Comparison of ENCODE assay signal across 8 cellular contexts in the genomic region with DNA sequence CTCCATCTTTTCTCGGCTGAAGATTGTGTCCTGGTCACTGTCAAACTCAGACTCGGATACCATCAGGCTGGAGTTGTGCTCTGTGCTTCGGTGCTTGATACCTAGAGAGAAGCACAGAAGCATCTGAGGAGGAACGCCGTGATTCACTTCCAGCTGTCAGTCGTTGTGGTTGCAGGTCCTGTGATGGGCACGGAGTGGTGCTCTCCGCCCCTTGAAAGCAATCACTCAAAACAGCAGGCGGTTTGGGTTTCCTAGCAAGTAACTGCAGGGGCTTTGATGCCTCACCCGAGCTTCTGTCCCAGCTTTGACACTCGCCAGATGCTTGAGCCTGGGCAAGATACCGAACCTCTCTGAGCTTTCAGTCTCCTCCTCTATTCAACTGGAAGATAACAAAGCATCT. TPM values are rescaled to one million over a fixed set of nuclear protein-coding genes. Genes with fewer than 3 reads are reported as not detected.
DNase-seq lines count a peak whose midpoint lies in the region; ATAC-seq and TF ChIP-seq lines count a peak whose summit lies in the region.

No MANE protein-coding gene starts in this region.

- DNase-seq in ELR (ENCODE audit: low read depth) (peak; percentile 20), M059J (ENCODE audit: low read depth) (peak; percentile 22), mesendoderm (peak; percentile 63), NCI-H1930 (lab: John Stamatoyannopoulos, UW) (no peak), GDM1 (lab: John Stamatoyannopoulos, UW) (no peak), vagina (ENCODE audit: extremely low spot score in 2 of 2) (no peak)
- DNase-seq in activated CD8-positive, alpha-beta memory T cell treated with anti-CD3 and anti-CD28 coated beads for 1 hour (ENCODE audit: extremely low read depth in 1 of 2, low read depth in 1 of 2): peak; percentile 2 to 4

- no peak overlapping the region for H2BK120ac ChIP-seq in mesendoderm (ENCODE audit: low read depth, low read length)

- H3K9ac ChIP-seq in mesendoderm (ENCODE audit: low read length): no peak overlapping the region

- H3K56ac ChIP-seq in mesendoderm (ENCODE audit: low read length): no peak overlapping the region

- H3K79me1 ChIP-seq in mesendoderm (ENCODE audit: low read length): no peaks in the 10 kb centered on the region

- H3K4me1 ChIP-seq in mesendoderm (ENCODE audit: control insufficient read depth, low read depth, low read length) (no peaks in the 10 kb centered on the region), vagina (no peaks in the 10 kb centered on the region)

- no peak overlapping the region for H4K5ac ChIP-seq in mesendoderm (ENCODE audit: low read length)

- H3K18ac ChIP-seq in mesendoderm (ENCODE audit: low read length): no peak overlapping the region

- intact Hi-C loops in vagina (cut with DNase I): no loop called here

- H3K4me2 ChIP-seq in mesendoderm (ENCODE audit: low read length): no peak overlapping the region

- no peak overlapping the region for H2BK5ac ChIP-seq in mesendoderm (ENCODE audit: low read length)

- H3K36me3 ChIP-seq in mesendoderm (ENCODE audit: control insufficient read depth, insufficient read depth, low read length) (no peaks in the 10 kb centered on the region), vagina (no peaks in the 10 kb centered on the region)

- WGBS in mesendoderm (ENCODE audit: extremely low coverage, insufficient coverage, low lambda C conversion rate): no CpG with 5 or more reads among the region's 12 CpGs

- no peak overlapping the region for H4K8ac ChIP-seq in mesendoderm (ENCODE audit: low read depth, low read length)

- no peak overlapping the region for H2AK5ac ChIP-seq in mesendoderm (ENCODE audit: low read length)

- H3K23ac ChIP-seq in mesendoderm (ENCODE audit: low read length): no peak overlapping the region

- no peak overlapping the region for H3K4ac ChIP-seq in mesendoderm (ENCODE audit: low read depth, low read length)

- no peak overlapping the region for H2BK15ac ChIP-seq in mesendoderm (replicated peaks; ENCODE audit: low read depth)

- no peaks in the 10 kb centered on the region for H3K79me2 ChIP-seq in mesendoderm (ENCODE audit: control insufficient read depth, insufficient read depth, low read length)

- no peak for ATAC-seq in HG02571 (IDR thresholded peaks at IDR 0.05; ENCODE audit: unreplicated experiment)

- H3K4me3 ChIP-seq in mesendoderm (ENCODE audit: low read length) (no peak overlapping the region), vagina (no peak overlapping the region)

- H3K27me3 ChIP-seq in mesendoderm (ENCODE audit: insufficient read depth, low read length, poor library complexity) (no peaks in the 10 kb centered on the region), vagina (no peaks in the 10 kb centered on the region)

- no peaks in the 10 kb centered on the region for H3K9me3 ChIP-seq in vagina

- no peak for TF ChIP-seq POLR2A in vagina (IDR thresholded peaks at IDR 0.05)

- TF ChIP-seq CTCF in vagina (IDR thresholded peaks at IDR 0.05): no peak

- no peak overlapping the region for H3K27ac ChIP-seq in mesendoderm (ENCODE audit: low read depth, low read length)
- H3K27ac ChIP-seq in vagina: no peak overlapping the region

RNA-seq across cellular contexts. Expression of a gene that starts 52.5 kb away (rescaled TPM):
- 1.8 and 3.0 TPM in 2 replicates for total RNA-seq in M059J (2014; rRNA removed; shearing (Covaris generic))
- polyA plus RNA-seq in mesendoderm (2013, experiment 1 of 2): 2.6 TPM
- 1.6 TPM for polyA plus RNA-seq in mesendoderm (2013, experiment 2 of 2)
- total RNA-seq in vagina: 14.2 TPM

RNA-seq across cellular contexts. Expression of a gene that starts 57.9 kb away (rescaled TPM):
- total RNA-seq in M059J (2014; rRNA removed; shearing (Covaris generic)): 0.22 TPM in 1 of 2 replicates, not detected in the other
- 1.2 TPM for polyA plus RNA-seq in mesendoderm (2013, experiment 1 of 2)
- 1.3 TPM for polyA plus RNA-seq in mesendoderm (2013, experiment 2 of 2)
- total RNA-seq in vagina: 15.7 TPM

Comparison
In these comparisons a context has a peak if more than half of its experiments do, and no peak if none do; other contexts are left out.
1. DNase-seq: peak in ELR (single experiment), M059J (single experiment), activated CD8-positive, alpha-beta memory T cell treated with anti-CD3 and anti-CD28 coated beads for 1 hour (2 of 2) and mesendoderm (single experiment); none in NCI-H1930 (0 of 2), GDM1 (single experiment) and vagina (0 of 2).
2. RNA of a gene that starts 57.9 kb away (total RNA-seq): 15.7 TPM in vagina (single experiment); 0.22 TPM in M059J; every median in the first group is over 10 times any median in the second.